In the genomic region with DNA sequence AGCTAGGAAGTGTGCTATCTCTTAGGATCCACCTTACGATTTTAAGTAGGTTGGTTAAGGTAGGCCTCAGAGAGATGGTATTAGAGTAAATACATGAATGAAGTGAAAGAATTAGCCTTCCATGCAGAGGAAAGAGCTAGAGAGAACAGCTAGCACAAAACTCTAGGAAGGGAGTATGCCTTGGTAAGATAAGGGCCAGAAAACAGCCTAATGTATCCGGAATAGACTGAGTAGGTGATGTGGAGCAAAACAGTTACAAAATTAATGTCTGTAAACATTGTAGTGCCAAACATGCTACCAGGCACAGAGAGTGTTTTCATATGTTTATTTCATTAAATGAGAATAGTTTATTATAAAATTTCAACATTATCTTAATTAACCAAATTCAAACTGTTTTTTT, we compare ENCODE assay signal across 21 cellular contexts.
DNase-seq lines count a peak whose midpoint lies in the region; ATAC-seq, FAIRE-seq and TF ChIP-seq lines count a peak whose summit lies in the region.
"Had no signal": no experiment of that assay in that cellular context is flagged by ENCODE, and none has a peak within 500 bp of the region (broad histone marks: within the 10 kb centered on the region; RNA-seq: fewer than 3 reads in every experiment).

No MANE protein-coding gene starts in this region.

- H2AK5ac ChIP-seq in H9 (ENCODE audit: insufficient read length, low read length) (no peak overlapping the region), H1 (ENCODE audit: low read depth, low read length) (no peak overlapping the region)

- no CpG with 5 or more reads among the region's 2 CpGs for WGBS in H9 (ENCODE audit: extremely low coverage, insufficient read length, low lambda C conversion rate)
- WGBS in H1 (ENCODE audit: extremely low coverage in 1 of 2, insufficient coverage in 1 of 2, insufficient read length in 1 of 2, insufficient replicate concordance in 2 of 2, low coverage in 1 of 2, low lambda C conversion rate in 2 of 2, missing lambda C conversion rate in 1 of 2), 2 experiments: 94% methylated on average over 2 of the region's 2 CpGs; no CpG with 5 or more reads in 1 of the 2 experiments

- no peak overlapping the region for H3K4ac ChIP-seq in H9 (ENCODE audit: low read depth, low read length)
- no peak overlapping the region for H3K4ac ChIP-seq in H1 (replicated peaks; ENCODE audit: insufficient read length, low read depth, low read length)

- H3K36me3 ChIP-seq in H1 (ENCODE audit: control insufficient read depth in 2 of 4, insufficient read depth in 4 of 4, low read length in 3 of 4): no peaks in the 10 kb centered on the region; a peak in 1 of 8 replicates
- H3K36me3 ChIP-seq: BLaER1 treated with 17β-estradiol and CSF1 and Interleukin-3, amounts not matched to agents 10 nM and 100 nM had no signal

- H3K4me3 ChIP-seq in H1 (ENCODE audit: extremely low read depth in 1 of 4, insufficient read depth in 2 of 4, low read depth in 3 of 4, low read length in 4 of 4): no peak overlapping the region
- H3K4me3 ChIP-seq: BLaER1 treated with 17β-estradiol and CSF1 and Interleukin-3, amounts not matched to agents 10 nM and 100 nM had no signal

- no peaks in the 10 kb centered on the region for H3K9me3 ChIP-seq in H9 (ENCODE audit: control insufficient read depth, low read depth, low read length)
- no peaks in the 10 kb centered on the region for H3K9me3 ChIP-seq in H1 (ENCODE audit: insufficient read depth in 2 of 2, low read depth in 1 of 2, low read length in 1 of 2)
- H3K9me3 ChIP-seq: BLaER1 treated with 17β-estradiol and CSF1 and Interleukin-3, amounts not matched to agents 10 nM and 100 nM; Caco-2 had no signal

- no peak overlapping the region for H2BK5ac ChIP-seq in H9 (ENCODE audit: insufficient read length, low read length)
- H2BK5ac ChIP-seq in H1 (ENCODE audit: low read depth, low read length): no peak overlapping the region

- no peak overlapping the region for H3K4me2 ChIP-seq in H9 (ENCODE audit: insufficient read depth, insufficient read length, low read length)
- no peak overlapping the region for H3K4me2 ChIP-seq in H1 (ENCODE audit: insufficient read depth in 1 of 2, low read depth in 2 of 2, low read length in 2 of 2)
- H3K4me2 ChIP-seq: BLaER1 treated with 17β-estradiol and CSF1 and Interleukin-3, amounts not matched to agents 10 nM and 100 nM had no signal

- H3K23ac ChIP-seq in H9 (ENCODE audit: insufficient read length, low read depth, low read length) (no peak overlapping the region), H1 (ENCODE audit: insufficient read length) (no peak overlapping the region)

- H2BK120ac ChIP-seq in H9 (ENCODE audit: low read depth, low read length, poor library complexity, severe bottlenecking) (no peak overlapping the region), H1 (replicated peaks; ENCODE audit: low read depth, low read length) (no peak overlapping the region)

- H3K36me3 Mint-ChIP-seq in H9 (ENCODE audit: insufficient read depth in 1 of 3, low read depth in 3 of 3): peaks cover 0 to 6% (median 0%) of the 10 kb centered on the region in 3 experiments; a peak in 4 of 7 replicates
- no peaks in the 10 kb centered on the region for H3K36me3 Mint-ChIP-seq in activated CD4-positive, alpha-beta T cell treated with anti-CD3 and anti-CD28 coated beads, Interleukin-2, amount 10 ng/mL, durations not matched to agents 24 days and 14 days (ENCODE audit: low read depth)
- no peaks in the 10 kb centered on the region for H3K36me3 Mint-ChIP-seq in activated CD8-positive, alpha-beta T cell treated with anti-CD3 and anti-CD28 coated beads for 36 hours (ENCODE audit: low read depth)
- H3K36me3 Mint-ChIP-seq in activated naive CD4-positive, alpha-beta T cell treated with anti-CD3 and anti-CD28 coated beads, Interleukin-2, amount 50 U/mL, for 72 hours: no peaks in the 10 kb centered on the region
- H3K36me3 Mint-ChIP-seq: CD8-positive, alpha-beta T cell had no signal

- H3K18ac ChIP-seq in H9 (ENCODE audit: insufficient read length, low read depth, low read length) (no peak overlapping the region), H1 (ENCODE audit: extremely low read depth, low read length) (no peak overlapping the region)

- H3K23me2 ChIP-seq in H9 (ENCODE audit: insufficient read length, low read depth, low read length, poor library complexity, severe bottlenecking) (no peaks in the 10 kb centered on the region), H1 (ENCODE audit: low read depth, low read length) (no peaks in the 10 kb centered on the region)

- CTCF ChIA-PET in H1 (lab: Charles Lee; ENCODE audit: partially characterized antibody): no interaction called here
- CTCF ChIA-PET in activated CD8-positive, alpha-beta T cell treated with anti-CD3 and anti-CD28 coated beads for 36 hours (lab: Charles Lee): no interaction called here

- POLR2A ChIA-PET in H1 (lab: Charles Lee; ENCODE audit: partially characterized antibody): no interaction called here
- POLR2A ChIA-PET in activated CD8-positive, alpha-beta T cell treated with anti-CD3 and anti-CD28 coated beads for 36 hours (lab: Charles Lee): no interaction called here

- TF ChIP-seq EP300 in H1 (IDR thresholded peaks at IDR 0.05; ENCODE audit: borderline replicate concordance in 1 of 2, low read depth in 2 of 2, low read length in 2 of 2): no peak

- H4K20me1 ChIP-seq in H9 (ENCODE audit: control insufficient read depth, insufficient read depth, insufficient read length) (no peaks in the 10 kb centered on the region), H1 (replicated peaks in 1 of 2; ENCODE audit: control insufficient read depth in 1 of 2, insufficient read depth in 2 of 2, low read length in 2 of 2) (no peaks in the 10 kb centered on the region)
- H4K20me1 ChIP-seq: BLaER1 treated with 17β-estradiol and CSF1 and Interleukin-3, amounts not matched to agents 10 nM and 100 nM had no signal

- TF ChIP-seq CTCF in H9 (conservative IDR thresholded peaks at IDR 0.05) (no peak), H1 (IDR thresholded peaks at IDR 0.05; ENCODE audit: control extremely low read depth in 1 of 3, insufficient read depth in 1 of 3, low read depth in 1 of 3, low read length in 3 of 3) (no peak)
- no peak for TF ChIP-seq CTCF in activated CD8-positive, alpha-beta T cell treated with anti-CD3 and anti-CD28 coated beads for 36 hours (IDR thresholded peaks at IDR 0.05)

- H4K91ac ChIP-seq in H9 (ENCODE audit: insufficient read length, low read depth, low read length) (no peak overlapping the region), H1 (replicated peaks; ENCODE audit: insufficient read length, low read length) (no peak overlapping the region)

- H3K4me1 Mint-ChIP-seq in H9: peaks cover 32 to 34% of the 10 kb centered on the region in 2 experiments
- H3K4me1 Mint-ChIP-seq in activated CD4-positive, alpha-beta T cell treated with anti-CD3 and anti-CD28 coated beads, Interleukin-2, amount 10 ng/mL, durations not matched to agents 24 days and 14 days: no peaks in the 10 kb centered on the region
- H3K4me1 Mint-ChIP-seq in activated CD8-positive, alpha-beta T cell treated with anti-CD3 and anti-CD28 coated beads for 36 hours (ENCODE audit: low read depth): no peaks in the 10 kb centered on the region
- H3K4me1 Mint-ChIP-seq: B cell had no signal

- H3K9ac ChIP-seq in H9 (ENCODE audit: extremely low read depth, insufficient read length, low read length): no peak overlapping the region
- no peak overlapping the region for H3K9ac ChIP-seq in H1 (replicated peaks in 1 of 4; ENCODE audit: extremely low read depth in 1 of 4, low read depth in 3 of 4, low read length in 3 of 4)
- H3K9ac ChIP-seq: BLaER1 treated with 17β-estradiol and CSF1 and Interleukin-3, amounts not matched to agents 10 nM and 100 nM had no signal

- H3K4me3 Mint-ChIP-seq in H9: no peak overlapping the region
- H3K4me3 Mint-ChIP-seq in activated CD4-positive, alpha-beta T cell treated with anti-CD3 and anti-CD28 coated beads, Interleukin-2, amount 10 ng/mL, durations not matched to agents 24 days and 14 days: no peak overlapping the region
- no peak overlapping the region for H3K4me3 Mint-ChIP-seq in activated CD8-positive, alpha-beta T cell treated with anti-CD3 and anti-CD28 coated beads for 36 hours
- H3K4me3 Mint-ChIP-seq: B cell; CD4-positive, alpha-beta T cell; CD8-positive, alpha-beta T cell had no signal

- no peak overlapping the region for H2BK15ac ChIP-seq in H9 (ENCODE audit: low read depth, low read length)
- no peak overlapping the region for H2BK15ac ChIP-seq in H1 (ENCODE audit: low read length)

- H2AFZ ChIP-seq in H9 (ENCODE audit: low read length) (no peak overlapping the region), H1 (ENCODE audit: low read length) (no peak overlapping the region)

- H3K27me3 ChIP-seq in H9 (ENCODE audit: insufficient read depth, low read length) (no peaks in the 10 kb centered on the region), H1 (replicated peaks in 1 of 4; ENCODE audit: control insufficient read depth in 3 of 4, extremely low read depth in 1 of 4, insufficient read depth in 3 of 4, low read length in 3 of 4) (no peaks in the 10 kb centered on the region)
- H3K27me3 ChIP-seq: BLaER1 treated with 17β-estradiol and CSF1 and Interleukin-3, amounts not matched to agents 10 nM and 100 nM had no signal

- no peak for TF ChIP-seq RAD21 in H1 (IDR thresholded peaks at IDR 0.05 in 1 of 2, conservative IDR thresholded peaks at IDR 0.05 in 1 of 2; ENCODE audit: low read depth in 2 of 2, low read length in 2 of 2)

- intact Hi-C loops in activated CD4-positive, alpha-beta T cell treated with anti-CD3 and anti-CD28 coated beads, Interleukin-2, amount 10 ng/mL, durations not matched to agents 24 days and 14 days (cut with micrococcal nuclease): no loop called here
- intact Hi-C loops in activated CD8-positive, alpha-beta T cell treated with anti-CD3 and anti-CD28 coated beads for 36 hours (cut with micrococcal nuclease): no loop called here

- H3K4me1 ChIP-seq in H9 (ENCODE audit: insufficient read depth, low read length) (peaks cover 4% of the 10 kb centered on the region; the same call in 1 of the 2 replicates), H1 (replicated peaks in 1 of 4; ENCODE audit: control insufficient read depth in 3 of 4, insufficient read depth in 4 of 4, low read length in 3 of 4) (peaks cover 0 to 6% (median under 1%) of the 10 kb centered on the region in 4 experiments; a peak in 4 of 7 replicates)
- H3K4me1 ChIP-seq: BLaER1 treated with 17β-estradiol and CSF1 and Interleukin-3, amounts not matched to agents 10 nM and 100 nM; Caco-2 had no signal

- H2BK20ac ChIP-seq in H9 (ENCODE audit: low read depth, low read length, poor library complexity, severe bottlenecking) (no peak overlapping the region), H1 (ENCODE audit: low read length) (peak overlapping the region; percentile 40; the same call in 1 of the 2 replicates)

- H3K27ac ChIP-seq in H9 (ENCODE audit: insufficient read length, low read depth, low read length) (no peak overlapping the region), H1 (ENCODE audit: low read depth, low read length) (no peak overlapping the region)
- H3K27ac ChIP-seq: BLaER1 treated with 17β-estradiol and CSF1 and Interleukin-3, amounts not matched to agents 10 nM and 100 nM; C4-2B had no signal

- H3K79me1 ChIP-seq in H9 (ENCODE audit: insufficient read depth, low read depth, low read length, poor library complexity, severe bottlenecking): no peaks in the 10 kb centered on the region
- no peaks in the 10 kb centered on the region for H3K79me1 ChIP-seq in H1 (ENCODE audit: low read depth, low read length)

- H3K9me3 Mint-ChIP-seq in H9: no peaks in the 10 kb centered on the region
- H3K9me3 Mint-ChIP-seq in activated CD4-positive, alpha-beta T cell treated with anti-CD3 and anti-CD28 coated beads, Interleukin-2, amount 10 ng/mL, durations not matched to agents 24 days and 14 days: no peaks in the 10 kb centered on the region
- H3K9me3 Mint-ChIP-seq in activated CD8-positive, alpha-beta T cell treated with anti-CD3 and anti-CD28 coated beads for 36 hours: peaks cover 2% of the 10 kb centered on the region
- peaks cover 0 to 4% of the 10 kb centered on the region in 2 donors for H3K9me3 Mint-ChIP-seq in activated naive CD4-positive, alpha-beta T cell treated with anti-CD3 and anti-CD28 coated beads, Interleukin-2, amount 50 U/mL, for 72 hours

- H4K5ac ChIP-seq in H9 (ENCODE audit: insufficient read length, low read depth, low read length) (no peak overlapping the region), H1 (ENCODE audit: insufficient read length, low read depth, low read length) (no peak overlapping the region)

- H2BK12ac ChIP-seq in H9 (ENCODE audit: insufficient read length, low read depth, low read length) (no peak overlapping the region), H1 (ENCODE audit: low read depth, low read length) (no peak overlapping the region)

- no peak for TF ChIP-seq POLR2A in H1 (IDR thresholded peaks at IDR 0.05; ENCODE audit: control extremely low read depth in 1 of 2, low read depth in 2 of 2, low read length in 2 of 2)

- peak overlapping the region in 2 of 3 experiments; percentile 35 to 87; a peak in 3 of 7 replicates for H3K27ac Mint-ChIP-seq in H9
- no peak overlapping the region for H3K27ac Mint-ChIP-seq in activated CD4-positive, alpha-beta T cell treated with anti-CD3 and anti-CD28 coated beads, Interleukin-2, amount 10 ng/mL, durations not matched to agents 24 days and 14 days
- H3K27ac Mint-ChIP-seq in activated CD8-positive, alpha-beta T cell treated with anti-CD3 and anti-CD28 coated beads for 36 hours: no peak overlapping the region
- H3K27ac Mint-ChIP-seq in activated naive CD4-positive, alpha-beta T cell treated with anti-CD3 and anti-CD28 coated beads, Interleukin-2, amount 50 U/mL, for 72 hours: no peak overlapping the region
- H3K27ac Mint-ChIP-seq: B cell; CD4-positive, alpha-beta T cell; CD8-positive, alpha-beta T cell had no signal

- H3K56ac ChIP-seq in H9 (ENCODE audit: insufficient read length, low read depth, low read length): no peak overlapping the region
- no peak overlapping the region for H3K56ac ChIP-seq in H1 (replicated peaks; ENCODE audit: insufficient read length, low read depth, low read length)

- no peaks in the 10 kb centered on the region for H3K27me3 Mint-ChIP-seq in H9 (ENCODE audit: low read depth)
- H3K27me3 Mint-ChIP-seq in activated CD4-positive, alpha-beta T cell treated with anti-CD3 and anti-CD28 coated beads, Interleukin-2, amount 10 ng/mL, durations not matched to agents 24 days and 14 days: no peaks in the 10 kb centered on the region
- H3K27me3 Mint-ChIP-seq in activated CD8-positive, alpha-beta T cell treated with anti-CD3 and anti-CD28 coated beads for 36 hours: no peaks in the 10 kb centered on the region
- H3K27me3 Mint-ChIP-seq: B cell; CD4-positive, alpha-beta T cell had no signal

- no peaks in the 10 kb centered on the region for H3K79me2 ChIP-seq in H9 (ENCODE audit: insufficient read depth, low read length)
- no peaks in the 10 kb centered on the region for H3K79me2 ChIP-seq in H1 (ENCODE audit: control insufficient read depth in 1 of 2, insufficient read depth in 2 of 2, low read length in 2 of 2)

- H3T11ph ChIP-seq in H9 (ENCODE audit: low read length): no peak overlapping the region

- no peak overlapping the region for H3K14ac ChIP-seq in H9 (ENCODE audit: insufficient read depth, low read length)
- H3K14ac ChIP-seq in H1 (ENCODE audit: insufficient read length): no peak overlapping the region

- no peak for FAIRE-seq in H1 (lab: Jason Lieb, UNC)
- FAIRE-seq: D721Med, G401.6, GM12891, GM19239 had no signal

- DNase-seq in H9 (no peak), H1 (ENCODE audit: low read depth in 1 of 2, low spot score in 2 of 2) (no peak)
- no peak for DNase-seq in activated CD4-positive, alpha-beta T cell treated with anti-CD3 and anti-CD28 coated beads, Interleukin-2, amount 10 ng/mL, durations not matched to agents 24 days and 14 days
- DNase-seq in activated CD8-positive, alpha-beta T cell treated with anti-CD3 and anti-CD28 coated beads for 36 hours: no peak
- DNase-seq in activated naive CD4-positive, alpha-beta T cell treated with anti-CD3 and anti-CD28 coated beads, Interleukin-2, amount 50 U/mL, for 72 hours (ENCODE audit: low spot score in 2 of 2): no peak
- DNase-seq: 8988T; ACHN; AML-193; Caco-2; Calu3; CD4-positive, alpha-beta T cell; CD8-positive, alpha-beta T cell; DMS79 treated with DMSO at 0.1 percent for 48 hours; GF-D8 had no signal

- no peak overlapping the region for H4K8ac ChIP-seq in H9 (replicated peaks; ENCODE audit: insufficient read length, low read depth, low read length)
- no peak overlapping the region for H4K8ac ChIP-seq in H1 (ENCODE audit: extremely low read depth, insufficient read depth, low read length)

- ATAC-seq in activated CD8-positive, alpha-beta T cell treated with anti-CD3 and anti-CD28 coated beads for 36 hours: no peak
- no peak for ATAC-seq in activated naive CD4-positive, alpha-beta T cell treated with anti-CD3 and anti-CD28 coated beads, Interleukin-2, amount 50 U/mL, for 72 hours
- ATAC-seq: CD8-positive, alpha-beta T cell had no signal

Comparison
In these comparisons a context has a peak if more than half of its experiments do, and no peak if none do; other contexts are left out.
1. H3K27ac Mint-ChIP-seq: peak in H9 (2 of 3); none in activated CD4-positive, alpha-beta T cell treated with anti-CD3 and anti-CD28 coated beads, Interleukin-2, amount 10 ng/mL, durations not matched to agents 24 days and 14 days (single experiment), activated CD8-positive, alpha-beta T cell treated with anti-CD3 and anti-CD28 coated beads for 36 hours (single experiment) and activated naive CD4-positive, alpha-beta T cell treated with anti-CD3 and anti-CD28 coated beads, Interleukin-2, amount 50 U/mL, for 72 hours (0 of 2).